32 cellular contexts compared by ENCODE assay signal in genomic region chr10:133107442-133107841, GRCh38. TPM values are rescaled to one million over a fixed set of nuclear protein-coding genes. Genes with fewer than 3 reads are reported as not detected.
"Had no signal": no experiment of that assay in that cellular context is flagged by ENCODE, and none has a peak within 500 bp of the region (broad histone marks: within the 10 kb centered on the region; RNA-seq: fewer than 3 reads in every experiment).

No MANE protein-coding gene starts in this region.

- H3K27ac ChIP-seq: colonic mucosa, epithelial cell of prostate, esophagus squamous epithelium, gastrocnemius medialis, heart right ventricle, left lung, lower lobe of right lung had no signal

- FAIRE-seq: endometrium, islet of Langerhans, keratinocyte had no signal

- DNase-seq: colonic mucosa; cortex of kidney; effector CD8-positive, alpha-beta T cell; effector memory CD8-positive, alpha-beta T cell; endodermal cell; erythroblast; esophagus squamous epithelium; foreskin fibroblast; foreskin melanocyte; gastrocnemius medialis; glutamatergic neuron; head of caudate nucleus; heart right ventricle; hippocampal formation; left cardiac atrium; left ventricle myocardium superior; lower lobe of right lung; mesenchymal stem cell; naive thymus-derived CD4-positive, alpha-beta T cell had no signal

- ATAC-seq: effector memory CD8-positive, alpha-beta T cell; esophagus mucosa; gastrocnemius medialis; heart right ventricle; left cardiac atrium; left lung; left ventricle myocardium superior; lower lobe of right lung; naive thymus-derived CD4-positive, alpha-beta T cell had no signal

- H3K27me3 ChIP-seq: colonic mucosa had no signal

- H3K36me3 ChIP-seq: colonic mucosa, esophagus squamous epithelium, gastrocnemius medialis, heart right ventricle, left lung, lower lobe of right lung had no signal

- H3K9me3 ChIP-seq: colonic mucosa, gastrocnemius medialis had no signal

- H3K4me3 ChIP-seq: colonic mucosa, esophagus squamous epithelium, gastrocnemius medialis, heart right ventricle, left lung, lower lobe of right lung had no signal

- H3K4me1 ChIP-seq: colonic mucosa, esophagus squamous epithelium, left lung, lower lobe of right lung had no signal

RNA-seq across cellular contexts. Expression of gene ADGRA1, which starts 19.7 kb away (rescaled TPM):
- total RNA-seq: colonic mucosa; dermis microvascular lymphatic vessel endothelial cell; esophagus mucosa; esophagus squamous epithelium; gastrocnemius medialis; glomerular endothelial cell; kidney epithelial cell; left ventricle myocardium superior; lower leg skin; mesenteric fat pad; mesothelial cell of epicardium; mucosa of gallbladder; naive thymus-derived CD4-positive, alpha-beta T cell had no signal
- polyA plus RNA-seq: keratinocyte; naive thymus-derived CD4-positive, alpha-beta T cell had no signal

RNA-seq across cellular contexts. Expression of gene KNDC1, which starts 52.6 kb away (rescaled TPM):
- total RNA-seq: glomerular endothelial cell had no signal
- polyA plus RNA-seq: naive thymus-derived CD4-positive, alpha-beta T cell had no signal
